In the genomic region with DNA sequence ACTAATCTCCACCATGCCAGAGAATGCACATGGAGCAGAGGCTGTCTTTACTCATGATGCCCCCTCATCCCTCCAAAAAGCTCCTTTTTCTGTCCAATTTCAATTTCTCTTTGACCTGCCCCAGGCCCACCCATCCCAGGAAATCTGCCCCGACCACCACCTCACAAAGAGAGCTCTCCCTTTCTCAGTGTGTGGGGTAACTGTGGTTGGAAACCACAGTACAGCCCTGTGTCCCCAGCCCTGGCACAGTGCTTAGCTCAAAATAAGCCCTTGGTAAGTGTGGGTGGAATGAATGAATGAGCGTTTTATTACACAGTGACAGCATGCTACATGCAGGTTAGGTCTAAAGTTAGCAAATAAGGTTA, we compare ENCODE assay signal across 8 cellular contexts. TPM values are rescaled to one million over a fixed set of nuclear protein-coding genes. Genes with fewer than 3 reads are reported as not detected.
DNase-seq lines count a peak whose midpoint lies in the region; ATAC-seq and TF ChIP-seq lines count a peak whose summit lies in the region.

No MANE protein-coding gene starts in this region.

- ATAC-seq in HG03095 (IDR thresholded peaks at IDR 0.05; ENCODE audit: unreplicated experiment) = peak; percentile 24
- peak; percentile 43 for ATAC-seq in activated T-helper 17 cell treated with anti-CD3 and anti-CD28 coated beads, Interleukin-2, amount 50 U/mL, for 72 hours (replicated peaks)
- peak; percentile 49 for ATAC-seq in stimulated activated naive CD8-positive, alpha-beta T cell treated with anti-CD3 and anti-CD28 coated beads, Interleukin-15, Interleukin-2, amounts not matched to agents 100 U/mL and 50 U/mL, for 24 hours

- TF ChIP-seq CTCF in testis (IDR thresholded peaks at IDR 0.05) (no peak), prostate gland (IDR thresholded peaks at IDR 0.05) (no peak)

- TF ChIP-seq POLR2A in testis (IDR thresholded peaks at IDR 0.05) = no peak
- no peak for TF ChIP-seq POLR2A in prostate gland (IDR thresholded peaks at IDR 0.05)

- H3K36me3 ChIP-seq in testis (ENCODE audit: low read depth, missing control alignments) (no peaks in the 10 kb centered on the region), prostate gland (no peaks in the 10 kb centered on the region)

- DNase-seq in activated T-cell treated with anti-CD3 and anti-CD28 coated beads for 48 hours (ENCODE audit: low read depth) (peak; percentile 16), activated T-cell treated with anti-CD3 and anti-CD28 coated beads for 4 hours (no peak), testis (no peak), prostate gland (ENCODE audit: low spot score) (no peak), foreskin melanocyte (no peak)
- DNase-seq in stimulated activated naive CD8-positive, alpha-beta T cell treated with anti-CD3 and anti-CD28 coated beads, Interleukin-15, Interleukin-2, amounts not matched to agents 100 U/mL and 50 U/mL, for 24 hours = peak; percentile 41

- intact Hi-C loops in testis (cut with DNase I; ENCODE audit: low total_unique reads) = no loop called here
- intact Hi-C loops in prostate gland (cut with DNase I) = no loop called here

- no peaks in the 10 kb centered on the region for H3K36me3 Mint-ChIP-seq in activated T-helper 17 cell treated with anti-CD3 and anti-CD28 coated beads, Interleukin-2, amount 50 U/mL, for 72 hours (ENCODE audit: low read depth)

- H3K4me1 ChIP-seq in testis (no peaks in the 10 kb centered on the region), prostate gland (replicated peaks) (no peaks in the 10 kb centered on the region)

- H3K27ac ChIP-seq in testis (no peak overlapping the region), prostate gland (no peak overlapping the region)

- H3K27ac Mint-ChIP-seq in activated T-helper 17 cell treated with anti-CD3 and anti-CD28 coated beads, Interleukin-2, amount 50 U/mL, for 72 hours = peak overlapping the region; percentile 86

- H3K4me3 Mint-ChIP-seq in activated T-helper 17 cell treated with anti-CD3 and anti-CD28 coated beads, Interleukin-2, amount 50 U/mL, for 72 hours = peak overlapping the region; percentile 77

- H3K9me3 Mint-ChIP-seq in activated T-helper 17 cell treated with anti-CD3 and anti-CD28 coated beads, Interleukin-2, amount 50 U/mL, for 72 hours = no peaks in the 10 kb centered on the region

- no peaks in the 10 kb centered on the region for H3K27me3 Mint-ChIP-seq in activated T-helper 17 cell treated with anti-CD3 and anti-CD28 coated beads, Interleukin-2, amount 50 U/mL, for 72 hours

- H3K27me3 ChIP-seq in testis (no peaks in the 10 kb centered on the region), prostate gland (replicated peaks; ENCODE audit: insufficient read depth) (no peaks in the 10 kb centered on the region)

- H3K9me3 ChIP-seq in testis (no peaks in the 10 kb centered on the region), prostate gland (no peaks in the 10 kb centered on the region)

- H3K4me3 ChIP-seq in testis (no peak overlapping the region), prostate gland (no peak overlapping the region)

- WGBS in testis, 2 donors = 82 to 92% methylated on average over 1 to 2 of the region's 2 CpGs
- WGBS in prostate gland = 74% methylated on average over 2 of the region's 2 CpGs

- peaks cover 58% of the 10 kb centered on the region for H3K4me1 Mint-ChIP-seq in activated T-helper 17 cell treated with anti-CD3 and anti-CD28 coated beads, Interleukin-2, amount 50 U/mL, for 72 hours

RNA-seq across cellular contexts. Expression of a gene that starts 43.7 kb away (rescaled TPM):
- 100 to 1,000 TPM in 1 of 2 donors, 10 to 100 TPM in 1; 93.3 to 137 TPM for total RNA-seq in activated T-helper 17 cell treated with anti-CD3 and anti-CD28 coated beads, Interleukin-2, amount 50 U/mL, for 72 hours
- total RNA-seq in testis (10 to 100 TPM; 76.1 to 82.2 TPM), prostate gland (100 to 1,000 TPM in 1 of 2 donors, 10 to 100 TPM in 1; 75.4 to 105 TPM)
- polyA plus RNA-seq in testis (ENCODE audit: insufficient read depth, low read depth, low replicate concordance) = 76.8 TPM

Comparison
In these comparisons a context has a peak if more than half of its experiments do, and no peak if none do; other contexts are left out.
1. DNase-seq: peak in activated T-cell treated with anti-CD3 and anti-CD28 coated beads for 48 hours (single experiment) and stimulated activated naive CD8-positive, alpha-beta T cell treated with anti-CD3 and anti-CD28 coated beads, Interleukin-15, Interleukin-2, amounts not matched to agents 100 U/mL and 50 U/mL, for 24 hours (single experiment); none in activated T-cell treated with anti-CD3 and anti-CD28 coated beads for 4 hours (single experiment), testis (single experiment), prostate gland (single experiment) and foreskin melanocyte (single experiment).
2. Peak in every context shown above with its lines, with median percentiles within 50 percentile points of each other: ATAC-seq.